In genomic region chr3:157103860-157104259, GRCh38 we compare ENCODE assay signal across 14 cellular contexts. TPM values are rescaled to one million over a fixed set of nuclear protein-coding genes. Genes with fewer than 3 reads are reported as not detected.
DNase-seq lines count a peak whose midpoint lies in the region; ATAC-seq, FAIRE-seq and TF ChIP-seq lines count a peak whose summit lies in the region.
"Had no signal": no experiment of that assay in that cellular context is flagged by ENCODE, and none has a peak within 500 bp of the region (broad histone marks: within the 10 kb centered on the region; RNA-seq: fewer than 3 reads in every experiment).

No MANE protein-coding gene starts in this region.

- no peak for ATAC-seq in CD4-positive, CD25-positive, alpha-beta regulatory T cell (ENCODE audit: low read depth in 2 of 2)
- ATAC-seq in GM19452 (IDR thresholded peaks at IDR 0.05; ENCODE audit: unreplicated experiment), result peak; percentile 2
- no peak for ATAC-seq in memory B cell (ENCODE audit: low read depth)
- ATAC-seq in GM21619 (IDR thresholded peaks at IDR 0.05; ENCODE audit: unreplicated experiment), result no peak

- no peaks in the 10 kb centered on the region for H3K79me2 ChIP-seq in OCI-LY1 (ENCODE audit: insufficient read depth, low read length)

- H3K9me2 ChIP-seq in OCI-LY1 (ENCODE audit: low read depth, low read length), result no peaks in the 10 kb centered on the region

- H3K9me3 Mint-ChIP-seq in CD4-positive, CD25-positive, alpha-beta regulatory T cell, result no peaks in the 10 kb centered on the region
- no peaks in the 10 kb centered on the region for H3K9me3 Mint-ChIP-seq in memory B cell
- H3K9me3 Mint-ChIP-seq in nephron progenitor cell, result no peaks in the 10 kb centered on the region
- H3K9me3 Mint-ChIP-seq: effector memory CD8-positive, alpha-beta T cell; neural crest cell had no signal

- H3K27me3 Mint-ChIP-seq in CD4-positive, CD25-positive, alpha-beta regulatory T cell, result no peaks in the 10 kb centered on the region
- H3K27me3 Mint-ChIP-seq in memory B cell, result no peaks in the 10 kb centered on the region
- peaks cover 4% of the 10 kb centered on the region for H3K27me3 Mint-ChIP-seq in nephron progenitor cell (ENCODE audit: low read depth, poor library complexity)
- H3K27me3 Mint-ChIP-seq: effector memory CD8-positive, alpha-beta T cell had no signal

- FAIRE-seq in kidney (lab: Jason Lieb, UNC), result no peak
- FAIRE-seq: small intestine had no signal

- intact Hi-C loops in kidney (cut with DNase I), result no loop called here

- no peaks in the 10 kb centered on the region for H3K36me3 Mint-ChIP-seq in CD4-positive, CD25-positive, alpha-beta regulatory T cell
- no peaks in the 10 kb centered on the region for H3K36me3 Mint-ChIP-seq in memory B cell
- no peaks in the 10 kb centered on the region for H3K36me3 Mint-ChIP-seq in nephron progenitor cell (ENCODE audit: low read depth)

- H3K4me1 Mint-ChIP-seq in CD4-positive, CD25-positive, alpha-beta regulatory T cell, result peaks cover 10 to 63% (median 29%) of the 10 kb centered on the region in 4 donors
- H3K4me1 Mint-ChIP-seq in memory B cell, result peaks cover 24% of the 10 kb centered on the region
- H3K4me1 Mint-ChIP-seq in nephron progenitor cell, result peaks cover 59% of the 10 kb centered on the region

- H3K4me2 ChIP-seq in OCI-LY1 (ENCODE audit: low read length), result peak overlapping the region; percentile 66

- no peaks in the 10 kb centered on the region for H3F3A ChIP-seq in OCI-LY1 (ENCODE audit: insufficient read depth, low read length)

- H3K4me1 ChIP-seq in CD4-positive, CD25-positive, alpha-beta regulatory T cell (ENCODE audit: control insufficient read depth, insufficient read depth, low read length, poor library complexity, severe bottlenecking), result peaks cover 24% of the 10 kb centered on the region
- H3K4me1 ChIP-seq in OCI-LY1 (ENCODE audit: insufficient read depth, low read length, severe bottlenecking), result peaks cover 50% of the 10 kb centered on the region
- H3K4me1 ChIP-seq in kidney (ENCODE audit: control insufficient read depth in 1 of 2, insufficient read depth in 1 of 2, low read depth in 1 of 2, low read length in 2 of 2), result no peaks in the 10 kb centered on the region

- peak overlapping the region; percentile 82 to 91 (median 87) for H3K27ac Mint-ChIP-seq in CD4-positive, CD25-positive, alpha-beta regulatory T cell
- H3K27ac Mint-ChIP-seq in memory B cell (peak overlapping the region; percentile 97), nephron progenitor cell (no peak overlapping the region)

- peak overlapping the region in 2 of 4 donors; percentile 25 to 53 for H3K4me3 Mint-ChIP-seq in CD4-positive, CD25-positive, alpha-beta regulatory T cell
- H3K4me3 Mint-ChIP-seq in memory B cell (no peak overlapping the region), nephron progenitor cell (no peak overlapping the region)
- H3K4me3 Mint-ChIP-seq: effector memory CD8-positive, alpha-beta T cell; neural crest cell had no signal

- peak in 1 of 3 donors; percentile 44 for DNase-seq in CD4-positive, CD25-positive, alpha-beta regulatory T cell
- no peak for DNase-seq in memory B cell (ENCODE audit: low spot score in 2 of 2)
- DNase-seq in nephron progenitor cell, result no peak
- DNase-seq in NCI-H2029 (lab: John Stamatoyannopoulos, UW), result no peak
- DNase-seq in kidney, result no peak
- DNase-seq: amygdala; effector memory CD8-positive, alpha-beta T cell; NCI-H1417 treated with DMSO at 0.1 percent for 48 hours; small intestine had no signal

- no peak for TF ChIP-seq CTCF in OCI-LY1 (IDR thresholded peaks at IDR 0.05; ENCODE audit: low read length)
- no peak for TF ChIP-seq CTCF in nephron progenitor cell (IDR thresholded peaks at IDR 0.05)
- no peak for TF ChIP-seq CTCF in kidney (IDR thresholded peaks at IDR 0.05; ENCODE audit: borderline replicate concordance, extremely low read depth, insufficient read depth)

- H2AFZ ChIP-seq in OCI-LY1 (ENCODE audit: low read length), result 0 out of 2 replicates have a peak overlapping the region, but pooled peaks have one; percentile 1

- H3K9ac ChIP-seq in OCI-LY1 (ENCODE audit: low read length) (peak overlapping the region; percentile 56; the same call in 1 of the 2 replicates), kidney (ENCODE audit: low read length in 2 of 2) (no peak overlapping the region)

- H4K20me1 ChIP-seq in OCI-LY1 (ENCODE audit: insufficient read depth, low read length), result no peaks in the 10 kb centered on the region

- H3K9me3 ChIP-seq in CD4-positive, CD25-positive, alpha-beta regulatory T cell (ENCODE audit: control insufficient read depth in 2 of 2, low read length in 2 of 2), result no peaks in the 10 kb centered on the region
- H3K9me3 ChIP-seq in OCI-LY1 (ENCODE audit: low read length) (no peaks in the 10 kb centered on the region), kidney (ENCODE audit: control insufficient read depth in 1 of 2, low read length in 2 of 2) (no peaks in the 10 kb centered on the region)

- H3K36me3 ChIP-seq in CD4-positive, CD25-positive, alpha-beta regulatory T cell (ENCODE audit: control insufficient read depth, insufficient read depth, low read length), result no peaks in the 10 kb centered on the region
- H3K36me3 ChIP-seq in OCI-LY1 (ENCODE audit: insufficient read depth, low read length) (no peaks in the 10 kb centered on the region), kidney (ENCODE audit: control insufficient read depth in 1 of 2, insufficient read depth in 2 of 2, low read length in 2 of 2) (no peaks in the 10 kb centered on the region)

- H3K4me3 ChIP-seq in CD4-positive, CD25-positive, alpha-beta regulatory T cell (ENCODE audit: low read depth, low read length), result peak overlapping the region; percentile 42
- H3K4me3 ChIP-seq in OCI-LY1 (ENCODE audit: low read depth, low read length, poor library complexity, severe bottlenecking), result no peak overlapping the region
- no peak overlapping the region for H3K4me3 ChIP-seq in kidney (ENCODE audit: low read length in 2 of 2)

- no peaks in the 10 kb centered on the region for H3K27me3 ChIP-seq in CD4-positive, CD25-positive, alpha-beta regulatory T cell (ENCODE audit: control insufficient read depth, insufficient read depth, low read length)
- no peaks in the 10 kb centered on the region for H3K27me3 ChIP-seq in OCI-LY1 (ENCODE audit: insufficient read depth, low read length)

- peak overlapping the region; percentile 72 for H3K27ac ChIP-seq in CD4-positive, CD25-positive, alpha-beta regulatory T cell (ENCODE audit: insufficient read depth, low read length, poor library complexity, severe bottlenecking)
- H3K27ac ChIP-seq in OCI-LY1 (ENCODE audit: low read depth, low read length, poor library complexity, severe bottlenecking) (peak overlapping the region; percentile 83), kidney (ENCODE audit: low read depth in 2 of 2, low read length in 2 of 2) (no peak overlapping the region)
- H3K27ac ChIP-seq: C4-2B had no signal

RNA-seq across cellular contexts. Expression of gene CCNL1, which starts 56.1 kb away (rescaled TPM):
- total RNA-seq in CD4-positive, CD25-positive, alpha-beta regulatory T cell, result 1,080 TPM
- polyA plus RNA-seq in CD4-positive, CD25-positive, alpha-beta regulatory T cell, result 10 to 100 TPM; 48.7 to 71.3 (median 57.9) TPM
- total RNA-seq in kidney, result 104 TPM
- polyA plus RNA-seq in kidney (ENCODE audit: insufficient read depth, low read depth, low replicate concordance), result 41.7 TPM

Comparison
In these comparisons a context has a peak if more than half of its experiments do, and no peak if none do; other contexts are left out.
1. H3K27ac ChIP-seq: peak in CD4-positive, CD25-positive, alpha-beta regulatory T cell (single experiment) and OCI-LY1 (single experiment); none in kidney (0 of 2).
2. RNA of gene CCNL1, which starts 56.1 kb away (total RNA-seq): 1,080 TPM in CD4-positive, CD25-positive, alpha-beta regulatory T cell (single experiment); 104 TPM in kidney (single experiment); every median in the first group is over 10 times any median in the second.